11 cellular contexts compared by ENCODE assay signal in genomic region chr7:134355925-134356324, GRCh38. TPM values are rescaled to one million over a fixed set of nuclear protein-coding genes. Genes with fewer than 3 reads are reported as not detected.
DNase-seq lines count a peak whose midpoint lies in the region; FAIRE-seq and TF ChIP-seq lines count a peak whose summit lies in the region.
"Had no signal": no experiment of that assay in that cellular context is flagged by ENCODE, and none has a peak within 500 bp of the region (broad histone marks: within the 10 kb centered on the region; RNA-seq: fewer than 3 reads in every experiment).

No MANE protein-coding gene starts in this region.

- DNase-seq in LHCN-M2 (ENCODE audit: low read depth) (peak; percentile 56), breast epithelium (ENCODE audit: low spot score in 2 of 2) (peak; percentile 55 to 81), kidney (no peak), small intestine (peak; percentile 88), brain microvascular endothelial cell (no peak), NCI-H1436 (lab: John Stamatoyannopoulos, UW) (no peak), OCI-M1 (lab: John Stamatoyannopoulos, UW) (no peak)
- DNase-seq in stimulated activated CD8-positive, alpha-beta memory T cell treated with anti-CD3 and anti-CD28 coated beads, Interleukin-4, amount 100 ng/mL, for 48 hours: no peak
- DNase-seq: effector memory CD4-positive, alpha-beta T cell; stimulated activated CD4-positive, alpha-beta T cell treated with anti-CD3 and anti-CD28 coated beads, Interleukin-4, amount 100 ng/mL, for 4 hours; stimulated activated naive CD8-positive, alpha-beta T cell treated with anti-CD3 and anti-CD28 coated beads, Interleukin-15, amount 100 ng/mL, for 72 hours had no signal

- H3K27me3 ChIP-seq in breast epithelium (no peaks in the 10 kb centered on the region), small intestine (ENCODE audit: control insufficient read depth in 2 of 2, insufficient read depth in 2 of 2, low read length in 2 of 2) (no peaks in the 10 kb centered on the region), brain microvascular endothelial cell (replicated peaks) (no peaks in the 10 kb centered on the region)

- no peaks in the 10 kb centered on the region for H3K36me3 ChIP-seq in breast epithelium
- H3K36me3 ChIP-seq in kidney (ENCODE audit: control insufficient read depth in 1 of 2, insufficient read depth in 2 of 2, low read length in 2 of 2): no peaks in the 10 kb centered on the region
- no peaks in the 10 kb centered on the region for H3K36me3 ChIP-seq in small intestine (ENCODE audit: control insufficient read depth in 2 of 2, insufficient read depth in 2 of 2, low read length in 2 of 2)
- no peaks in the 10 kb centered on the region for H3K36me3 ChIP-seq in brain microvascular endothelial cell (replicated peaks)

- TF ChIP-seq CTCF in breast epithelium (IDR thresholded peaks at IDR 0.05) (no peak), kidney (IDR thresholded peaks at IDR 0.05; ENCODE audit: borderline replicate concordance, extremely low read depth, insufficient read depth) (no peak), brain microvascular endothelial cell (IDR thresholded peaks at IDR 0.05; ENCODE audit: low read depth, low read length, missing control alignments) (no peak)

- H3K9me3 ChIP-seq in breast epithelium (no peaks in the 10 kb centered on the region), kidney (ENCODE audit: control insufficient read depth in 1 of 2, low read length in 2 of 2) (no peaks in the 10 kb centered on the region), small intestine (ENCODE audit: control insufficient read depth, low read depth) (no peaks in the 10 kb centered on the region)

- no peaks in the 10 kb centered on the region for H3K4me1 ChIP-seq in breast epithelium
- H3K4me1 ChIP-seq in kidney (ENCODE audit: control insufficient read depth in 1 of 2, insufficient read depth in 1 of 2, low read depth in 1 of 2, low read length in 2 of 2): peaks cover 21 to 43% of the 10 kb centered on the region in 2 donors
- peaks cover 3 to 5% of the 10 kb centered on the region in 2 donors for H3K4me1 ChIP-seq in small intestine (ENCODE audit: control insufficient read depth in 2 of 2, insufficient read depth in 1 of 2, low read depth in 1 of 2, low read length in 1 of 2)

- H3K27ac ChIP-seq in breast epithelium (peak overlapping the region in 1 of 2 donors; percentile 56), kidney (ENCODE audit: low read depth in 2 of 2, low read length in 2 of 2) (peak overlapping the region; percentile 88 to 93), small intestine (ENCODE audit: low read depth in 1 of 2, low read length in 1 of 2) (peak overlapping the region in 1 of 2 donors; percentile 39), brain microvascular endothelial cell (no peak overlapping the region)

- no peak for TF ChIP-seq POLR2A in breast epithelium (IDR thresholded peaks at IDR 0.05)

- H3K4me3 ChIP-seq in breast epithelium (no peak overlapping the region), kidney (ENCODE audit: low read length in 2 of 2) (no peak overlapping the region), small intestine (ENCODE audit: low read depth in 1 of 2, low read length in 2 of 2) (no peak overlapping the region), brain microvascular endothelial cell (ENCODE audit: low read depth, low read length) (no peak overlapping the region)

- WGBS in small intestine, 3 donors: 9 to 28% (median 16%) methylated on average over 4 of the region's 4 CpGs

- H3K9ac ChIP-seq in kidney (ENCODE audit: low read length in 2 of 2): no peak overlapping the region

- in situ Hi-C loops in brain microvascular endothelial cell (cut with HindIII; ENCODE audit: low pct_ligation_motif_present, low sequenced_read_pairs): no loop called here

- peak; percentile 93 for FAIRE-seq in kidney (lab: Jason Lieb, UNC)
- FAIRE-seq in small intestine (lab: Jason Lieb, UNC): no peak

- intact Hi-C loops in breast epithelium (cut with DNase I; ENCODE audit: low total_unique reads) (no loop called here), kidney (cut with DNase I) (no loop called here)

RNA-seq across cellular contexts. Expression of gene SLC35B4, which starts 39.2 kb away (rescaled TPM):
- total RNA-seq in LHCN-M2 (2014; rRNA removed): 25.8 and 28.4 TPM in 2 replicates
- polyA plus RNA-seq in LHCN-M2 (2012): 15.6 TPM
- 10 to 100 TPM in 1 of 3 donors, 1 to 10 TPM in 2; 7.3 to 13.8 (median 8.5) TPM for total RNA-seq in breast epithelium
- 12.9 TPM for total RNA-seq in kidney
- polyA plus RNA-seq in kidney (ENCODE audit: insufficient read depth, low read depth, low replicate concordance): 19.6 TPM
- polyA plus RNA-seq in small intestine: 1 to 10 TPM; 2.7 to 4.5 (median 3.8) TPM

Comparison
In these comparisons a context has a peak if more than half of its experiments do, and no peak if none do; other contexts are left out.
1. DNase-seq: peak in LHCN-M2 (single experiment), breast epithelium (2 of 2) and small intestine (single experiment); none in kidney (single experiment), brain microvascular endothelial cell (single experiment), stimulated activated CD8-positive, alpha-beta memory T cell treated with anti-CD3 and anti-CD28 coated beads, Interleukin-4, amount 100 ng/mL, for 48 hours (single experiment), NCI-H1436 (single experiment) and OCI-M1 (single experiment).